9 cellular contexts compared by ENCODE assay signal in the genomic region with DNA sequence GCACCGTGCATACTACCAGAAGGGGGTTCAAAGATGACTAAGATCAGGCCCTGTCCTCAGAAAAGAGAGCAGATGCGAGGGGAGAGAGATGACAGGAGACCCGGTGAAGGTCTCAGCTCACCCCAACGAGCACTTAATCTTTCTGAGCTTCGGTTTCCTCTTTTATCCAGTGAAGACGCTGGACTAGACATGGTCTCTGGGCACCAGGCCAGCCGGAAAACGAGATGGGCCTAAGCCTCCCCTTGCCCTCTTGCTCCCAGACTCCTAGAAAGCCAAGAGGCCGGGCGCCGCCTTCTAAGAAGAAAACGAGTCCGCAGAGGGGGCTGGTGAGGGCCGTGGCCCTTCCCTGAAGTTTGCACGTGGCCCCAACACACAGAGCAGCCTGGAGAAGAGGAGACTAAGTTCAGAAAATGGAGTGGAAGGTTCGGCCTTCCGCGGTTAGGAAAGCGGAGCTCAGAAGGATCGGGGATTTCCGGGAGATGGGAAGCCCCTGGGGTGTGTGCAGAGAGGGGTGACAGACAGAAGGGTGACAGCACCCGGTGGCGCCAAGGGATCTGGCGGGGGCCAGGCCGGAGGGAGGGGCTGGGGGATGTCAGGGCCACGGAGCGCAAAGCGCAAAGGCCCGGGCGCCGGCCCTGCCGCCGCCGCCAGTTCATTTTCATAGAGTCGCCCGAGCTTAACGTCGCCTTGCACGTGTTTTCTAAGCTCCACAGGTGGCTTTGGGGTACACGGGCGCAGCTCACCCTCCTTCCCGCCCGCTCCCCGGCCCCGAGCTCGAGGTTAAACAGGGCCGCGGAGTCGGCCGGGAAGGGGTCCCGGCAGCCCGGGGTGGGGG. TPM values are rescaled to one million over a fixed set of nuclear protein-coding genes. Genes with fewer than 3 reads are reported as not detected.
DNase-seq lines count a peak whose midpoint lies in the region; ATAC-seq and TF ChIP-seq lines count a peak whose summit lies in the region.
"Had no signal": no experiment of that assay in that cellular context is flagged by ENCODE, and none has a peak within 500 bp of the region (broad histone marks: within the 10 kb centered on the region; RNA-seq: fewer than 3 reads in every experiment).

No MANE protein-coding gene starts in this region.

- WGBS in SK-N-SH (ENCODE audit: low lambda C conversion rate): 63% methylated on average over 34 of the region's 52 CpGs
- WGBS in testis, 2 donors: 10 to 15% methylated on average over 34 to 51 of the region's 52 CpGs

- no peak for TF ChIP-seq POLR2A in testis (IDR thresholded peaks at IDR 0.05)

- no peaks in the 10 kb centered on the region for H4K20me1 ChIP-seq in SK-N-SH (ENCODE audit: insufficient read depth)

- H3K4me1 ChIP-seq in SK-N-SH (ENCODE audit: control insufficient read depth in 1 of 2, insufficient read depth in 2 of 2, low read depth in 1 of 2, low read length in 1 of 2) (peaks cover 0 to 4% of the 10 kb centered on the region in 2 experiments; a peak in 1 of 4 replicates), testis (peaks cover 5% of the 10 kb centered on the region)

- TF ChIP-seq CTCF in SK-N-SH (IDR thresholded peaks at IDR 0.05) (no peak), testis (IDR thresholded peaks at IDR 0.05) (no peak)

- H3K79me2 ChIP-seq in SK-N-SH (ENCODE audit: insufficient read depth): no peaks in the 10 kb centered on the region

- H3K4me2 ChIP-seq in SK-N-SH: no peak overlapping the region

- H3K9me3 ChIP-seq in SK-N-SH: no peaks in the 10 kb centered on the region
- no peaks in the 10 kb centered on the region for H3K9me3 ChIP-seq in testis

- H3K27me3 ChIP-seq in SK-N-SH (ENCODE audit: insufficient read depth): peaks cover 48% of the 10 kb centered on the region
- H3K27me3 ChIP-seq in testis: no peaks in the 10 kb centered on the region

- POLR2A ChIA-PET in SK-N-SH (lab: Yijun Ruan, JAX): no interaction called here

- H2AFZ ChIP-seq in SK-N-SH (ENCODE audit: low read depth): no peak overlapping the region

- no peak for TF ChIP-seq RAD21 in SK-N-SH (IDR thresholded peaks at IDR 0.05; ENCODE audit: low read length)

- H3K9me2 ChIP-seq in SK-N-SH: no peaks in the 10 kb centered on the region

- H3K9ac ChIP-seq in SK-N-SH: no peak overlapping the region

- CTCF ChIA-PET in SK-N-SH (lab: Yijun Ruan, JAX): interaction anchor here (1.3 to 2.3 kb wide), 2 partner anchors 18 to 41 kb away, joined by 4 to 7 read pairs; no protein-coding TSS in a partner anchor

- intact Hi-C loops in testis (cut with DNase I; ENCODE audit: low total_unique reads): no loop called here

- H3K27ac ChIP-seq in SK-N-SH (ENCODE audit: low read depth in 2 of 2, low read length in 1 of 2) (no peak overlapping the region), testis (no peak overlapping the region)

- no peak for DNase-seq in SK-N-SH
- peak; percentile 21 for DNase-seq in activated gamma-delta T cell treated with Interleukin-2 at 50 U/mL for 16 hours
- DNase-seq in left kidney (ENCODE audit: low read depth, low spot score): peak; percentile 49
- DNase-seq in testis: peak; percentile 32
- no peak for DNase-seq in hippocampal formation (lab: John Stamatoyannopoulos, UW)
- no peak for DNase-seq in NCI-H1694 (lab: John Stamatoyannopoulos, UW)

- H3K4me3 ChIP-seq in SK-N-SH (ENCODE audit: low read depth in 2 of 2, low read length in 1 of 2) (no peak overlapping the region), testis (peak overlapping the region; percentile 46 to 63)

- TF ChIP-seq EP300 in SK-N-SH (IDR thresholded peaks at IDR 0.05; ENCODE audit: borderline replicate concordance in 1 of 2, low read depth in 1 of 2, low read length in 1 of 2): no peak

- ATAC-seq in SK-N-SH treated with all-trans-retinoic acid at 6 μM for 48 hours (peak; percentile 18), HG03460 (IDR thresholded peaks at IDR 0.05; ENCODE audit: unreplicated experiment) (peak; percentile 46)

- H3F3A ChIP-seq in SK-N-SH (replicated peaks; ENCODE audit: insufficient read depth): no peaks in the 10 kb centered on the region

- H3K36me3 ChIP-seq in SK-N-SH (replicated peaks in 1 of 2; ENCODE audit: control insufficient read depth in 1 of 2, insufficient read depth in 2 of 2, low read length in 1 of 2) (no peaks in the 10 kb centered on the region), testis (ENCODE audit: low read depth, missing control alignments) (no peaks in the 10 kb centered on the region)

TF ChIP-seq in SK-N-SH treated with all-trans-retinoic acid at 6 μM for 48 hours, 23 proteins besides CTCF, POLR2A, EP300 and RAD21 (continues in another document):
- TF ChIP-seq TCF4 (CRISPR knock-in tag; IDR thresholded peaks at IDR 0.05; ENCODE audit: borderline replicate concordance) (no peak), ZC3H10 (CRISPR knock-in tag; IDR thresholded peaks at IDR 0.05) (no peak), ZNF70 (CRISPR knock-in tag; IDR thresholded peaks at IDR 0.05) (no peak), SNAI2 (CRISPR knock-in tag; IDR thresholded peaks at IDR 0.05) (no peak), ZNF8 (CRISPR knock-in tag; IDR thresholded peaks at IDR 0.05) (no peak), ARNTL (CRISPR knock-in tag; IDR thresholded peaks at IDR 0.05; ENCODE audit: borderline replicate concordance, low read depth) (no peak), ESRRG (CRISPR knock-in tag; IDR thresholded peaks at IDR 0.05) (no peak), OSR1 (CRISPR knock-in tag; IDR thresholded peaks at IDR 0.05) (no peak), CSRNP3 (CRISPR knock-in tag; IDR thresholded peaks at IDR 0.05) (no peak), TOX (CRISPR knock-in tag; IDR thresholded peaks at IDR 0.05; ENCODE audit: borderline replicate concordance) (no peak)

TF ChIP-seq in SK-N-SH, 30 proteins besides CTCF, POLR2A, EP300 and RAD21 (continues in another document):
- TF ChIP-seq EZH2phosphoT487 (IDR thresholded peaks at IDR 0.05; ENCODE audit: borderline replicate concordance, low read depth) (no peak), FOXJ3 (CRISPR knock-in tag; IDR thresholded peaks at IDR 0.05) (no peak), ELF1 (IDR thresholded peaks at IDR 0.05) (no peak), MEF2A (IDR thresholded peaks at IDR 0.05; ENCODE audit: borderline replicate concordance, low read depth) (no peak), YY1 (IDR thresholded peaks at IDR 0.05; ENCODE audit: low read depth) (no peak), RCOR1 (IDR thresholded peaks at IDR 0.05; ENCODE audit: low read length) (no peak), RFX5 (IDR thresholded peaks at IDR 0.05; ENCODE audit: low read length) (no peak), CHD2 (IDR thresholded peaks at IDR 0.05; ENCODE audit: low read length, partially characterized antibody) (no peak), NFIC (IDR thresholded peaks at IDR 0.05; ENCODE audit: borderline replicate concordance) (no peak), GATA2 (CRISPR knock-in tag; IDR thresholded peaks at IDR 0.05) (no peak), RXRA (IDR thresholded peaks at IDR 0.05; ENCODE audit: borderline replicate concordance, low read depth) (no peak), TAF1 (IDR thresholded peaks at IDR 0.05; ENCODE audit: borderline replicate concordance, low read depth, low read length) (no peak), POLR2AphosphoS5 (IDR thresholded peaks at IDR 0.05; ENCODE audit: low read depth, low read length) (no peak), USF2 (IDR thresholded peaks at IDR 0.05; ENCODE audit: borderline replicate concordance, low read depth, low read length) (no peak), JUND (IDR thresholded peaks at IDR 0.05) (no peak), MAX (IDR thresholded peaks at IDR 0.05; ENCODE audit: low read depth) (no peak)
- TF ChIP-seq, protein P1, sequence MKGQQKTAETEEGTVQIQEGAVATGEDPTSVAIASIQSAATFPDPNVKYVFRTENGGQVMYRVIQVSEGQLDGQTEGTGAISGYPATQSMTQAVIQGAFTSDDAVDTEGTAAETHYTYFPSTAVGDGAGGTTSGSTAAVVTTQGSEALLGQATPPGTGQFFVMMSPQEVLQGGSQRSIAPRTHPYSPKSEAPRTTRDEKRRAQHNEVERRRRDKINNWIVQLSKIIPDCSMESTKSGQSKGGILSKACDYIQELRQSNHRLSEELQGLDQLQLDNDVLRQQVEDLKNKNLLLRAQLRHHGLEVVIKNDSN (IDR thresholded peaks at IDR 0.05; ENCODE audit: borderline replicate concordance, low read depth): no peak
- TF ChIP-seq, protein P2, sequence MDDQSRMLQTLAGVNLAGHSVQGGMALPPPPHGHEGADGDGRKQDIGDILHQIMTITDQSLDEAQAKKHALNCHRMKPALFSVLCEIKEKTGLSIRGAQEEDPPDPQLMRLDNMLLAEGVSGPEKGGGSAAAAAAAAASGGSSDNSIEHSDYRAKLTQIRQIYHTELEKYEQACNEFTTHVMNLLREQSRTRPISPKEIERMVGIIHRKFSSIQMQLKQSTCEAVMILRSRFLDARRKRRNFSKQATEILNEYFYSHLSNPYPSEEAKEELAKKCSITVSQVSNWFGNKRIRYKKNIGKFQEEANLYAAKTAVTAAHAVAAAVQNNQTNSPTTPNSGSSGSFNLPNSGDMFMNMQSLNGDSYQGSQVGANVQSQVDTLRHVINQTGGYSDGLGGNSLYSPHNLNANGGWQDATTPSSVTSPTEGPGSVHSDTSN (IDR thresholded peaks at IDR 0.05): no peak

RNA-seq across cellular contexts. Expression of gene BHLHA9, which starts 42.1 kb away (rescaled TPM):
- polyA plus RNA-seq in SK-N-SH (2012; rRNA removed) (not detected in 2 replicates), testis (ENCODE audit: insufficient read depth, low read depth, low replicate concordance) (not detected)
- not detected in 2 replicates for polyA plus RNA-seq in SK-N-SH (2012; cell fraction: cytosol; rRNA removed)
- polyA plus RNA-seq in SK-N-SH (2012; cell fraction: nucleus; rRNA removed): not detected in 2 replicates
- total RNA-seq in testis: under 1 TPM; 0.56 to 0.79 TPM
- total RNA-seq: lung microvascular endothelial cell had no signal

RNA-seq across cellular contexts. Expression of gene ABR, which starts 48.4 kb away (rescaled TPM):
- polyA plus RNA-seq in SK-N-SH (2012; rRNA removed) (86.1 and 117 TPM in 2 replicates), testis (ENCODE audit: insufficient read depth, low read depth, low replicate concordance) (30.6 TPM)
- 49.2 and 63.6 TPM in 2 replicates for polyA plus RNA-seq in SK-N-SH (2012; cell fraction: cytosol; rRNA removed)
- 122 and 173 TPM in 2 replicates for polyA plus RNA-seq in SK-N-SH (2012; cell fraction: nucleus; rRNA removed)
- 10 to 100 TPM; 42.1 to 52.7 TPM for total RNA-seq in testis

RNA-seq across cellular contexts. Expression of gene TRARG1, which starts 51.3 kb away (rescaled TPM):
- polyA plus RNA-seq in SK-N-SH (2012; rRNA removed) (not detected in 2 replicates), testis (ENCODE audit: insufficient read depth, low read depth, low replicate concordance) (1.3 TPM)
- not detected in 2 replicates for polyA plus RNA-seq in SK-N-SH (2012; cell fraction: cytosol; rRNA removed)
- polyA plus RNA-seq in SK-N-SH (2012; cell fraction: nucleus; rRNA removed): not detected in 2 replicates
- 1 to 10 TPM in 1 of 2 donors, under 1 TPM in 1; 0.99 to 1.3 TPM for total RNA-seq in testis
- total RNA-seq: lung microvascular endothelial cell had no signal

Comparison
In these comparisons a context has a peak if more than half of its experiments do, and no peak if none do; other contexts are left out.
1. DNase-seq: peak in activated gamma-delta T cell treated with Interleukin-2 at 50 U/mL for 16 hours (single experiment), left kidney (single experiment) and testis (single experiment); none in SK-N-SH (single experiment), hippocampal formation (0 of 2) and NCI-H1694 (single experiment).
2. H3K4me3 ChIP-seq: peak in testis (2 of 2); none in SK-N-SH (0 of 2).